ENCODE assay signal across 2 cellular contexts in genomic region chr1:29949676-29950075, GRCh38.
TF ChIP-seq lines count a peak whose summit lies in the region.

No MANE protein-coding gene starts in this region.

TF ChIP-seq in GM23338, 12 proteins besides CTCF, POLR2A, EP300 and RAD21 (continued from another document):
- peak; percentile 71 for TF ChIP-seq REST (IDR thresholded peaks at IDR 0.05; ENCODE audit: unreplicated experiment)

TF ChIP-seq in Ishikawa, 13 proteins besides CTCF, POLR2A, EP300 and RAD21 (continued from another document):
- peak; percentile 78 for TF ChIP-seq REST (IDR thresholded peaks at IDR 0.05; ENCODE audit: low read depth)
